ENCODE assay signal across 11 cellular contexts in genomic region chr20:48694466-48694865, GRCh38.
"Had no signal": no experiment of that assay in that cellular context is flagged by ENCODE, and none has a peak within 500 bp of the region (broad histone marks: within the 10 kb centered on the region; RNA-seq: fewer than 3 reads in every experiment).

No MANE protein-coding gene starts in this region.

- H3K4me2 ChIP-seq: hepatocyte had no signal

- H3K36me3 Mint-ChIP-seq: WTC11 had no signal

- H2AFZ ChIP-seq: hepatocyte had no signal

- H3K9me3 ChIP-seq: testis had no signal

- H3K4me3 ChIP-seq: hepatocyte, SK-N-MC, smooth muscle cell, testis had no signal

- H3K27me3 Mint-ChIP-seq: activated CD4-positive, alpha-beta T cell treated with anti-CD3 and anti-CD28 coated beads, Interleukin-2, amount 10 ng/mL, durations not matched to agents 24 days and 14 days had no signal

- H3K27ac ChIP-seq: hepatocyte, testis had no signal

- H3K9me3 Mint-ChIP-seq: endodermal cell, WTC11 had no signal

- H3K27me3 ChIP-seq: hepatocyte, testis had no signal

- ATAC-seq: WTC11 had no signal

- H3K4me3 Mint-ChIP-seq: activated CD4-positive, alpha-beta T cell treated with anti-CD3 and anti-CD28 coated beads, Interleukin-2, amount 10 ng/mL, durations not matched to agents 24 days and 14 days; endodermal cell; WTC11 had no signal

- DNase-seq: activated CD4-positive, alpha-beta T cell treated with anti-CD3 and anti-CD28 coated beads, Interleukin-2, amount 10 ng/mL, durations not matched to agents 24 days and 14 days; activated naive CD4-positive, alpha-beta T cell treated with anti-CD3 and anti-CD28 coated beads, Interleukin-2, amount 50 U/mL, for 16 hours; anterior cingulate cortex; endodermal cell; stimulated activated naive CD4-positive, alpha-beta T cell; T-helper 1 cell; testis had no signal

- H3K79me2 ChIP-seq: hepatocyte had no signal

- H3K27ac Mint-ChIP-seq: activated CD4-positive, alpha-beta T cell treated with anti-CD3 and anti-CD28 coated beads, Interleukin-2, amount 10 ng/mL, durations not matched to agents 24 days and 14 days; endodermal cell; WTC11 had no signal
